Comparison of ENCODE assay signal across 8 cellular contexts in the genomic region with DNA sequence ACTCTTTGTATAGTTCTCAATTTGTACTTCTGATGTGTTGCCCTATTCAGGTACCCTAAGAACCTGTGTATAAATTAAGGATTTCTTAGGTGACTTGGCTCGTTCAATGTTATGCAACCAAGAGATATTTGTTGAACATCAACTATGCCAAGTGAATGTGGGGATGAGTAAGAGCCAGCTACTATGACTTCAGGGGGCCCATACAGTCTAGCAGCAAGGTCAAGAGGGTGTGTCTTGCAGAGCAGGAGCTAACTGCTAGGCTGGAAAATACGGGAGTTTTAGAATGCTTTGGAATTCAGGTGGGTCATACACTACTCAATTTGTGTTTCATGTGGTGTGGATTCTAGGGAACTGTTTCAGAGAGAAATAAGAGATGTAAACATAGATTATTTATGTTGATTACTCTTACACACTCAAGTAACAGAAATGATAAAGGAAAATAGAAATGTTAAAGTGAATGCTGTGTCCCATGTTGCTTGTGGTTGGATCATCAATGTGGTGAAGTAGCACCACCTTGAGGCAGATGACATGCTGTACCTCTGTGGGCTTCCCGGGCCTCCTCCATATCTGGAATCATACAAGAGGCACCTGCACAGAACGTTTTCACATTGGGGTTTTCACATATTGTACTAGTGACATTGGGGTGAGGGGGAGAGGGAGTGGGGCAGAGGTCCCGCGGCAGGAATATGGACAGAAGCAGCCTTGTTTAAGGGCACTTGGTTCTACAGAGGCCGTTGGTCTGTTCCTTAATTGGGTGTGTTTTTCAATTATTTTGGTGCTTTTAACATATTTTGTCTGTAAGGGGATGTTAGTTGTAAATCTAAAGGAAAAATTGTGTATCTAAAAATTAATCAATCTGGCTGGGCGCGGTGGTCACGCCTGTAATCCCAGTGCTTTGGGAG. TPM values are rescaled to one million over a fixed set of nuclear protein-coding genes. Genes with fewer than 3 reads are reported as not detected.
DNase-seq lines count a peak whose midpoint lies in the region; ATAC-seq, FAIRE-seq and TF ChIP-seq lines count a peak whose summit lies in the region.

No MANE protein-coding gene starts in this region.

- H3K4me3 Mint-ChIP-seq in activated CD4-positive, alpha-beta T cell treated with anti-CD3 and anti-CD28 coated beads, Interleukin-2, amount 10 ng/mL, durations not matched to agents 24 days and 14 days = no peak overlapping the region

- intact Hi-C loops in activated CD4-positive, alpha-beta T cell treated with anti-CD3 and anti-CD28 coated beads, Interleukin-2, amount 10 ng/mL, durations not matched to agents 24 days and 14 days (cut with micrococcal nuclease) = loop anchor here (1.0 to 2.0 kb wide), 3 partner anchors 80 to 342 kb away; no protein-coding TSS in a partner anchor

- peaks cover 10% of the 10 kb centered on the region for H3K4me1 Mint-ChIP-seq in activated CD4-positive, alpha-beta T cell treated with anti-CD3 and anti-CD28 coated beads, Interleukin-2, amount 10 ng/mL, durations not matched to agents 24 days and 14 days

- H3K27me3 ChIP-seq in effector memory CD4-positive, alpha-beta T cell (replicated peaks; ENCODE audit: control insufficient read depth, insufficient read depth, low read length, poor library complexity, severe bottlenecking) = no peaks in the 10 kb centered on the region
- no peaks in the 10 kb centered on the region for H3K27me3 ChIP-seq in thoracic aorta (replicated peaks; ENCODE audit: insufficient read depth)

- no peaks in the 10 kb centered on the region for H3K9me3 Mint-ChIP-seq in activated CD4-positive, alpha-beta T cell treated with anti-CD3 and anti-CD28 coated beads, Interleukin-2, amount 10 ng/mL, durations not matched to agents 24 days and 14 days

- peaks cover 21% of the 10 kb centered on the region for H3K36me3 Mint-ChIP-seq in activated CD4-positive, alpha-beta T cell treated with anti-CD3 and anti-CD28 coated beads, Interleukin-2, amount 10 ng/mL, durations not matched to agents 24 days and 14 days (ENCODE audit: low read depth)

- peak overlapping the region; percentile 2 for H3K27ac Mint-ChIP-seq in activated CD4-positive, alpha-beta T cell treated with anti-CD3 and anti-CD28 coated beads, Interleukin-2, amount 10 ng/mL, durations not matched to agents 24 days and 14 days

- TF ChIP-seq CTCF in AG10803 (conservative IDR thresholded peaks at IDR 0.05; ENCODE audit: low read length) (peak; percentile 68), thoracic aorta (IDR thresholded peaks at IDR 0.05) (peak; percentile 47)

- ATAC-seq in HG03060 (IDR thresholded peaks at IDR 0.05; ENCODE audit: low read depth, unreplicated experiment) (peak; percentile 72), thoracic aorta (ENCODE audit: insufficient number of reproducible peaks, low FRiP score, low read depth) (peak; percentile 57)

- no peak overlapping the region for H3K27ac ChIP-seq in effector memory CD4-positive, alpha-beta T cell (ENCODE audit: insufficient read depth, low read length, poor library complexity, severe bottlenecking)
- peak overlapping the region; percentile 39 to 57 for H3K27ac ChIP-seq in thoracic aorta

- peaks cover 23% of the 10 kb centered on the region for H3K36me3 ChIP-seq in effector memory CD4-positive, alpha-beta T cell (ENCODE audit: control insufficient read depth, insufficient read depth, low read length)
- peaks cover under 1% of the 10 kb centered on the region for H3K36me3 ChIP-seq in thoracic aorta

- peaks cover 4% of the 10 kb centered on the region for H3K4me1 ChIP-seq in effector memory CD4-positive, alpha-beta T cell (ENCODE audit: control insufficient read depth, insufficient read depth, low read length, poor library complexity, severe bottlenecking)
- H3K4me1 ChIP-seq in thoracic aorta (ENCODE audit: control insufficient read depth in 1 of 2, low read depth in 2 of 2) = peaks cover 45 to 68% of the 10 kb centered on the region in 2 donors

- no peak overlapping the region for H3K4me3 ChIP-seq in AG10803 (ENCODE audit: low read length)
- H3K4me3 ChIP-seq in effector memory CD4-positive, alpha-beta T cell (ENCODE audit: insufficient read depth, low read depth, low read length, poor library complexity, severe bottlenecking) = no peak overlapping the region
- no peak overlapping the region for H3K4me3 ChIP-seq in thoracic aorta

- peak; percentile 62 for DNase-seq in AG10803 (ENCODE audit: low read depth)
- no peak for DNase-seq in GM18507 (ENCODE audit: extremely low spot score, insufficient read length, low read depth)
- peak; percentile 52 for DNase-seq in NCI-H2196 (lab: John Stamatoyannopoulos, UW; ENCODE audit: unreplicated experiment)
- peak; percentile 86 for DNase-seq in activated CD4-positive, alpha-beta T cell treated with anti-CD3 and anti-CD28 coated beads, Interleukin-2, amount 10 ng/mL, durations not matched to agents 24 days and 14 days
- DNase-seq in effector memory CD4-positive, alpha-beta T cell = peak in 2 of 3 donors; percentile 14 to 20
- DNase-seq in middle frontal gyrus (ENCODE audit: extremely low spot score, low spot score) = peak; percentile 29
- DNase-seq in thoracic aorta (ENCODE audit: low spot score) = no peak

- no peaks in the 10 kb centered on the region for H3K9me3 ChIP-seq in effector memory CD4-positive, alpha-beta T cell (ENCODE audit: control insufficient read depth, low read length)
- H3K9me3 ChIP-seq in thoracic aorta = no peaks in the 10 kb centered on the region

- peak; percentile 91 for FAIRE-seq in GM18507 (lab: Jason Lieb, UNC)

- H3K27me3 Mint-ChIP-seq in activated CD4-positive, alpha-beta T cell treated with anti-CD3 and anti-CD28 coated beads, Interleukin-2, amount 10 ng/mL, durations not matched to agents 24 days and 14 days = no peaks in the 10 kb centered on the region

RNA-seq across cellular contexts. Expression of a gene that starts 12.4 kb away (rescaled TPM):
- total RNA-seq in activated CD4-positive, alpha-beta T cell treated with anti-CD3 and anti-CD28 coated beads, Interleukin-2, amount 10 ng/mL, durations not matched to agents 24 days and 14 days = 144 and 149 TPM in 2 replicates
- total RNA-seq in thoracic aorta = 100 to 1,000 TPM; 102 to 108 TPM

RNA-seq across cellular contexts. Expression of a gene that starts 30.0 kb away (rescaled TPM):
- not detected in 2 replicates for total RNA-seq in activated CD4-positive, alpha-beta T cell treated with anti-CD3 and anti-CD28 coated beads, Interleukin-2, amount 10 ng/mL, durations not matched to agents 24 days and 14 days
- total RNA-seq in thoracic aorta = not detected

RNA-seq across cellular contexts. Expression of a gene that starts 32.9 kb away (rescaled TPM):
- total RNA-seq in activated CD4-positive, alpha-beta T cell treated with anti-CD3 and anti-CD28 coated beads, Interleukin-2, amount 10 ng/mL, durations not matched to agents 24 days and 14 days = 5.3 and 6.2 TPM in 2 replicates
- 10 to 100 TPM; 21.7 to 22.2 TPM for total RNA-seq in thoracic aorta

Comparison
In these comparisons a context has a peak if more than half of its experiments do, and no peak if none do; other contexts are left out.
1. DNase-seq: peak in AG10803 (single experiment), NCI-H2196 (single experiment), activated CD4-positive, alpha-beta T cell treated with anti-CD3 and anti-CD28 coated beads, Interleukin-2, amount 10 ng/mL, durations not matched to agents 24 days and 14 days (single experiment), effector memory CD4-positive, alpha-beta T cell (2 of 3) and middle frontal gyrus (single experiment); none in GM18507 (single experiment) and thoracic aorta (single experiment).